15 cellular contexts compared by ENCODE assay signal in the genomic region with DNA sequence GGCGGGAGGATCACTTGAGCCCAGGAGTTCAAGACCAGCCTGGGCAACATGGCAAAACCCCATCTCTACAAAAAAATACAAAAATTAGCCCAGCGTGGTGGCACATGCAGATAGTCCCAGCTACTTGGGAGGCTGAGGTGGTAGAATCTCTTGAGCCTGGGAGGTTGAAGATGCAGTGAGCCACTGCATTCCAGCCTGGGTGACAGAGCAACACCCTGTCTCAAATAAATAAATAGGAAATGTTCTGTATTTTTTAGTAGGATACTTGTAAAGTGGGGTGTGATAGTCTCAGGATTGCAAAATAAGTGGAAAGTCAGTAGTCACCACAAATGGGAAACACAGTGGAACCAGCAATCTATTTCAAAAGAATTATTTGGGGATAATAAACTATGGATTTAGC. TPM values are rescaled to one million over a fixed set of nuclear protein-coding genes. Genes with fewer than 3 reads are reported as not detected.
DNase-seq lines count a peak whose midpoint lies in the region; ATAC-seq and TF ChIP-seq lines count a peak whose summit lies in the region.
"Had no signal": no experiment of that assay in that cellular context is flagged by ENCODE, and none has a peak within 500 bp of the region (broad histone marks: within the 10 kb centered on the region; RNA-seq: fewer than 3 reads in every experiment).

No MANE protein-coding gene starts in this region.

- H3K4me1 ChIP-seq in GM23248 (ENCODE audit: insufficient read depth) (peaks cover 60% of the 10 kb centered on the region), sigmoid colon (peaks cover 0 to 79% (median 70%) of the 10 kb centered on the region in 4 donors), neural progenitor cell (peaks cover 8% of the 10 kb centered on the region)

- peak overlapping the region; percentile 88 for H3K27ac ChIP-seq in GM23248
- peak overlapping the region; percentile 59 for H3K27ac ChIP-seq in RWPE1
- peak overlapping the region in 3 of 4 donors; percentile 10 to 58 (median 28) for H3K27ac ChIP-seq in sigmoid colon
- H3K27ac ChIP-seq in neural progenitor cell = no peak overlapping the region
- H3K27ac ChIP-seq: BLaER1, KMS-11 had no signal

- H3K9me3 ChIP-seq in GM23248 (ENCODE audit: low read depth) (no peaks in the 10 kb centered on the region), sigmoid colon (no peaks in the 10 kb centered on the region), neural progenitor cell (ENCODE audit: low read depth) (no peaks in the 10 kb centered on the region)
- H3K9me3 ChIP-seq: BLaER1 had no signal

- no peak for TF ChIP-seq EP300 in sigmoid colon (IDR thresholded peaks at IDR 0.05)

- POLR2A ChIA-PET in RWPE1 (lab: Yijun Ruan, JAX; ENCODE audit: low non-redundant PET) = no interaction called here

- TF ChIP-seq POLR2A in sigmoid colon (IDR thresholded peaks at IDR 0.05) = no peak

- peaks cover 37% of the 10 kb centered on the region for H3K4me1 Mint-ChIP-seq in endothelial cell (ENCODE audit: unreplicated experiment)
- H3K4me1 Mint-ChIP-seq in neural progenitor cell = peaks cover 19% of the 10 kb centered on the region

- H3K9ac ChIP-seq in GM23248 (no peak overlapping the region), neural progenitor cell (no peak overlapping the region)
- H3K9ac ChIP-seq: BLaER1, KMS-11 had no signal

- peaks cover 66% of the 10 kb centered on the region for H3F3A ChIP-seq in GM23248 (ENCODE audit: insufficient read depth)
- H3F3A ChIP-seq in neural progenitor cell (ENCODE audit: low read depth) = peaks cover 7% of the 10 kb centered on the region

- H3K36me3 Mint-ChIP-seq in endothelial cell (ENCODE audit: low read depth, unreplicated experiment) = peaks cover 10% of the 10 kb centered on the region
- peaks cover 7% of the 10 kb centered on the region for H3K36me3 Mint-ChIP-seq in neural progenitor cell

- H2AFZ ChIP-seq in GM23248 = no peak overlapping the region
- H2AFZ ChIP-seq in neural progenitor cell (replicated peaks) = no peak overlapping the region

- 95 to 96% methylated on average over 2 of the region's 2 CpGs for WGBS in GM23248 (ENCODE audit: low coverage in 1 of 2, low lambda C conversion rate in 2 of 2, missing lambda C conversion rate in 2 of 2), 2 experiments
- 97 to 98% methylated on average over 2 of the region's 2 CpGs for WGBS in sigmoid colon, 2 donors

- in situ Hi-C loops in GM23248 (cut with MboI) = no loop called here
- in situ Hi-C loops in KBM-7 (cut with MboI; ENCODE audit: low pct_unique_long_range_greater_than_20kb, low sequenced_read_pairs) = no loop called here

- H3K27me3 Mint-ChIP-seq in endothelial cell (ENCODE audit: unreplicated experiment) (peaks cover 13% of the 10 kb centered on the region), neural progenitor cell (ENCODE audit: insufficient read depth, low read depth) (no peaks in the 10 kb centered on the region)

- H4K20me1 ChIP-seq in GM23248 (ENCODE audit: insufficient read depth) (no peaks in the 10 kb centered on the region), neural progenitor cell (ENCODE audit: low read depth) (peaks cover 38% of the 10 kb centered on the region)

- no peak overlapping the region for H3K4me3 ChIP-seq in GM23248
- H3K4me3 ChIP-seq in sigmoid colon = no peak overlapping the region
- H3K4me3 ChIP-seq in neural progenitor cell = no peak overlapping the region
- H3K4me3 ChIP-seq: BLaER1 had no signal

- intact Hi-C loops in sigmoid colon (cut with DNase I) = no loop called here

- H3K27me3 ChIP-seq in GM23248 (replicated peaks; ENCODE audit: insufficient read depth) = no peaks in the 10 kb centered on the region
- H3K27me3 ChIP-seq in sigmoid colon = no peaks in the 10 kb centered on the region
- no peaks in the 10 kb centered on the region for H3K27me3 ChIP-seq in neural progenitor cell
- H3K27me3 ChIP-seq: BLaER1 had no signal

- H3K9me3 Mint-ChIP-seq in endothelial cell (ENCODE audit: unreplicated experiment) (no peaks in the 10 kb centered on the region), neural progenitor cell (no peaks in the 10 kb centered on the region)

- DNase-seq in GM23248 (peak; percentile 38), RWPE1 (ENCODE audit: low spot score) (no peak), endothelial cell (ENCODE audit: low spot score) (no peak), sigmoid colon (no peak), KBM-7 (no peak), SKM-1 (lab: John Stamatoyannopoulos, UW; ENCODE audit: unreplicated experiment) (no peak), neural progenitor cell (ENCODE audit: low spot score) (no peak)
- DNase-seq: NCI-H1417, NCI-H1930, NCI-H2171, NCI-H774, SIG-M5 had no signal

- CTCF ChIA-PET in RWPE1 (lab: Yijun Ruan, JAX) = no interaction called here

- H3K4me3 Mint-ChIP-seq in endothelial cell (ENCODE audit: unreplicated experiment) = no peak overlapping the region
- no peak overlapping the region for H3K4me3 Mint-ChIP-seq in neural progenitor cell

- peaks cover 88% of the 10 kb centered on the region for H3K79me2 ChIP-seq in GM23248 (ENCODE audit: insufficient read depth)
- peaks cover 95% of the 10 kb centered on the region for H3K79me2 ChIP-seq in neural progenitor cell (ENCODE audit: low read depth)

- H3K36me3 ChIP-seq in GM23248 (ENCODE audit: low read depth) (no peaks in the 10 kb centered on the region), sigmoid colon (no peaks in the 10 kb centered on the region), neural progenitor cell (no peaks in the 10 kb centered on the region)

- H3K27ac Mint-ChIP-seq in endothelial cell (ENCODE audit: unreplicated experiment) (peak overlapping the region; percentile 30), neural progenitor cell (no peak overlapping the region)

- no peak for TF ChIP-seq CTCF in RWPE1 (conservative IDR thresholded peaks at IDR 0.05; ENCODE audit: low read depth)
- TF ChIP-seq CTCF in endothelial cell (IDR thresholded peaks at IDR 0.05; ENCODE audit: unreplicated experiment) = no peak
- TF ChIP-seq CTCF in sigmoid colon (IDR thresholded peaks at IDR 0.05) = no peak
- TF ChIP-seq CTCF in neural progenitor cell (IDR thresholded peaks at IDR 0.05) = no peak

- peak overlapping the region; percentile 40 for H3K4me2 ChIP-seq in GM23248 (ENCODE audit: unreplicated experiment)
- H3K4me2 ChIP-seq in neural progenitor cell = no peak overlapping the region
- H3K4me2 ChIP-seq: BLaER1, KMS-11 had no signal

- no peak for ATAC-seq in GM19467 (IDR thresholded peaks at IDR 0.05; ENCODE audit: unreplicated experiment)

- H3K9me2 ChIP-seq in GM23248 (ENCODE audit: insufficient read depth) = no peaks in the 10 kb centered on the region

RNA-seq across cellular contexts. Expression of a gene that starts 4.0 kb away (rescaled TPM):
- total RNA-seq in GM23248 (2014; rRNA removed; shearing (Covaris generic)) = 34.7 and 42.7 TPM in 2 replicates
- polyA plus RNA-seq in GM23248 (2016; fragmentation: Nextera tagmentation; extraction: Ambion mirVana) (39.1 and 43.9 TPM in 2 replicates), sigmoid colon (10 to 100 TPM; 12.6 to 17.8 (median 16.6) TPM)
- total RNA-seq in endothelial cell (ENCODE audit: unreplicated experiment) (63.0 TPM), sigmoid colon (10 to 100 TPM; 30.6 to 42.7 (median 34.1) TPM), neural progenitor cell (ENCODE audit: low replicate concordance) (46.6 and 49.2 TPM in 2 replicates)

RNA-seq across cellular contexts. Expression of a gene that starts 4.3 kb away (rescaled TPM):
- 39.7 and 42.2 TPM in 2 replicates for total RNA-seq in GM23248 (2014; rRNA removed; shearing (Covaris generic))
- polyA plus RNA-seq in GM23248 (2016; fragmentation: Nextera tagmentation; extraction: Ambion mirVana) = 58.9 and 67.7 TPM in 2 replicates
- total RNA-seq in endothelial cell (ENCODE audit: unreplicated experiment) = 84.8 TPM
- total RNA-seq in sigmoid colon = 10 to 100 TPM; 60.1 to 81.3 (median 76.9) TPM
- polyA plus RNA-seq in sigmoid colon = 10 to 100 TPM; 70.5 to 75.4 (median 73.9) TPM
- total RNA-seq in neural progenitor cell (ENCODE audit: low replicate concordance) = 106 and 184 TPM in 2 replicates

RNA-seq across cellular contexts. Expression of a gene that starts 54.9 kb away (rescaled TPM):
- total RNA-seq in GM23248 (2014; rRNA removed; shearing (Covaris generic)) = 116 and 136 TPM in 2 replicates
- polyA plus RNA-seq in GM23248 (2016; fragmentation: Nextera tagmentation; extraction: Ambion mirVana) = 111 and 114 TPM in 2 replicates
- 46.7 TPM for total RNA-seq in endothelial cell (ENCODE audit: unreplicated experiment)
- total RNA-seq in sigmoid colon = 10 to 100 TPM; 64.7 to 85.6 (median 74.4) TPM
- 10 to 100 TPM; 28.6 to 39.0 (median 36.8) TPM for polyA plus RNA-seq in sigmoid colon
- 36.1 and 41.5 TPM in 2 replicates for total RNA-seq in neural progenitor cell (ENCODE audit: low replicate concordance)
